1 cellular context compared by ENCODE assay signal in the genomic region with DNA sequence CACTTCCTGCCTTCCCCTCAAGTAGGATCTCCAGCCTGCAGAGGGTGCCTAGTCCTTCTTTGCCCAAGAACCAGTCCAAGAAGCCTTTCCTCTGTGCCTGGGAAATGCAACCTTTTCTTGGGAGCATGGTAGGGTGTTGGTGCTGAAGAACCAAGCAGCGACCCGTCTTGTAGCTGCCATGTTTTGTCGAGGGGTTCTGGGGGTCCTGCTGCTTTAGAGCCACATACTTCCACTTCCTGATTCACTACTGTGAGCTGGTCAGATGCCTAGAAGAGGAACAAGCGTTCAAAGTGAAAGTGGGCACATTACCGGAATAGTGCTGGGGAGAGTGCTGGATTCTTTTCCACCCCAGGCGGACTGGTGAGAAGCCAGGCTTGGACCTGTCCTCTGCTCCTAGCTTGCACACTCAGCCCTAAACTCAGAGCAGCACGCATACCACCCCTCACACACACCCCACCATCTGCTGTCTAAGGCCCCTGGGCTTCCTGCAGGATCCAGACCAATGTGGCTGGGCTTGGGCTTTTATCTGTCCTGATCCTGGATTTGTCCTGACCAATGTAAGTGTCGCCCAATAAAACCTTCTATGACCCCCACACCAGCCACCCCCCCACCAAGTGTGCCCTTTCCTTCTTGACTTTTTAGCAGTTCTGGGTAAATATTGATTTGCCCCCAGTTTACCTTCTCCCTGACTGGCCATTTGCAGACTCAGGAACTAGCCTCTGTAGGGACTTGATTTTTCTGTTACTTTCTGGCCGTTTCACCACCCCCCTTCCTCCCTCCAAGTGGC.
TF ChIP-seq lines count a peak whose summit lies in the region.

No MANE protein-coding gene starts in this region.

TF ChIP-seq in K562, 482 proteins besides CTCF, POLR2A, EP300 and RAD21:
- TF ChIP-seq, protein P1, sequence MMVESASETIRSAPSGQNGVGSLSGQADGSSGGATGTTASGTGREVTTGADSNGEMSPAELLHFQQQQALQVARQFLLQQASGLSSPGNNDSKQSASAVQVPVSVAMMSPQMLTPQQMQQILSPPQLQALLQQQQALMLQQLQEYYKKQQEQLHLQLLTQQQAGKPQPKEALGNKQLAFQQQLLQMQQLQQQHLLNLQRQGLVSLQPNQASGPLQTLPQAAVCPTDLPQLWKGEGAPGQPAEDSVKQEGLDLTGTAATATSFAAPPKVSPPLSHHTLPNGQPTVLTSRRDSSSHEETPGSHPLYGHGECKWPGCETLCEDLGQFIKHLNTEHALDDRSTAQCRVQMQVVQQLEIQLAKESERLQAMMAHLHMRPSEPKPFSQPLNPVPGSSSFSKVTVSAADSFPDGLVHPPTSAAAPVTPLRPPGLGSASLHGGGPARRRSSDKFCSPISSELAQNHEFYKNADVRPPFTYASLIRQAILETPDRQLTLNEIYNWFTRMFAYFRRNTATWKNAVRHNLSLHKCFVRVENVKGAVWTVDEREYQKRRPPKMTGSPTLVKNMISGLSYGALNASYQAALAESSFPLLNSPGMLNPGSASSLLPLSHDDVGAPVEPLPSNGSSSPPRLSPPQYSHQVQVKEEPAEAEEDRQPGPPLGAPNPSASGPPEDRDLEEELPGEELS (CRISPR knock-in tag; IDR thresholded peaks at IDR 0.05; ENCODE audit: borderline replicate concordance) = no peak
- TF ChIP-seq ZNF830 (CRISPR knock-in tag; IDR thresholded peaks at IDR 0.05) (no peak), ESRRB (CRISPR knock-in tag; IDR thresholded peaks at IDR 0.05; ENCODE audit: borderline replicate concordance) (no peak), RHOXF2B (CRISPR knock-in tag; conservative IDR thresholded peaks at IDR 0.05) (no peak), CBX2 (IDR thresholded peaks at IDR 0.05; ENCODE audit: insufficient read depth, low read length, poor library complexity, severe bottlenecking) (peak; percentile 4)
